In genomic region chr13:107095876-107096275, GRCh38 we compare ENCODE assay signal across 24 cellular contexts.
"Had no signal": no experiment of that assay in that cellular context is flagged by ENCODE, and none has a peak within 500 bp of the region (broad histone marks: within the 10 kb centered on the region; RNA-seq: fewer than 3 reads in every experiment).

No MANE protein-coding gene starts in this region.

- H3K27me3 ChIP-seq: dorsolateral prefrontal cortex, esophagus muscularis mucosa, foreskin keratinocyte, gastroesophageal sphincter, heart left ventricle, hepatocyte, left lung had no signal

- DNase-seq: dermis blood vessel endothelial cell; dorsolateral prefrontal cortex; effector CD4-positive, alpha-beta T cell; effector memory CD4-positive, alpha-beta T cell; foreskin keratinocyte; heart left ventricle; hypothalamus; immature natural killer cell; islet precursor cell; kidney; kidney glomerular epithelial cell; left colon; left lung; left ventricle myocardium superior; mammary epithelial cell; mesendoderm; midbrain; naive thymus-derived CD4-positive, alpha-beta T cell had no signal

- H3K4me2 ChIP-seq: hepatocyte had no signal

- H3K4me1 ChIP-seq: esophagus muscularis mucosa, foreskin keratinocyte, gastroesophageal sphincter, heart left ventricle, left lung had no signal

- H3K9me3 Mint-ChIP-seq: memory B cell had no signal

- ATAC-seq: foreskin keratinocyte; gastroesophageal sphincter; heart left ventricle; left colon; left lung; left ventricle myocardium superior; naive thymus-derived CD4-positive, alpha-beta T cell had no signal

- H3K27ac Mint-ChIP-seq: immature natural killer cell; memory B cell; naive thymus-derived CD4-positive, alpha-beta T cell had no signal

- H3K27ac ChIP-seq: coronary artery, dorsolateral prefrontal cortex, esophagus muscularis mucosa, foreskin keratinocyte, gastroesophageal sphincter, heart left ventricle, hepatocyte, left lung had no signal

- H2AFZ ChIP-seq: hepatocyte had no signal

- H3K36me3 ChIP-seq: esophagus muscularis mucosa, gastroesophageal sphincter, heart left ventricle, left lung had no signal

- H3K79me2 ChIP-seq: hepatocyte had no signal

- H3K36me3 Mint-ChIP-seq: immature natural killer cell; memory B cell; naive thymus-derived CD4-positive, alpha-beta T cell had no signal

- H3K4me3 ChIP-seq: coronary artery, dorsolateral prefrontal cortex, esophagus muscularis mucosa, gastroesophageal sphincter, heart left ventricle, hepatocyte, left lung, lung had no signal

- H3K27me3 Mint-ChIP-seq: memory B cell; naive thymus-derived CD4-positive, alpha-beta T cell had no signal

- H3K9me3 ChIP-seq: esophagus muscularis mucosa, gastroesophageal sphincter, heart left ventricle, left lung had no signal

- H3K4me3 Mint-ChIP-seq: immature natural killer cell; memory B cell; naive thymus-derived CD4-positive, alpha-beta T cell had no signal

- H3K4me1 Mint-ChIP-seq: immature natural killer cell; memory B cell; naive thymus-derived CD4-positive, alpha-beta T cell had no signal
